In the genomic region with DNA sequence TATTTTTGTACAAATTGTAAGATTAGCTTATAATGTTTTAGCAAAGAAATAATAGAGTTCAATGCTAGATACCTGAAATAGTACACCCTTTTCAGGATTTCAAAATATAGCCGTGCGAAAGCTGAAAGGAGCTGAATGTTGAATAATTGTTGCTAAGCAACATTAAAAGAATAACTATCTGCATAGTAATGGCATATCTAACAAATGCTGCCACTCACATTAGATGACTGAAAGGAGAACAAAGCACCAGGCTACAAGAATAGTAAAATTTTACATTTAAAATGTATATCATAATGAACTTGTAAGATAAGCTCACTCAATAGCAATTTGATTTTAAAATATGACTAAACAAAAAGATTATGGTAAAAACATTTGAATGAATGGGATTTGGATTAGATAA, we compare ENCODE assay signal across 26 cellular contexts.
"Had no signal": no experiment of that assay in that cellular context is flagged by ENCODE, and none has a peak within 500 bp of the region (broad histone marks: within the 10 kb centered on the region; RNA-seq: fewer than 3 reads in every experiment).

No MANE protein-coding gene starts in this region.

- H3K36me3 ChIP-seq: left ventricle myocardium inferior, right atrium auricular region, right lobe of liver, tibial nerve, uterus had no signal

- H3K27ac Mint-ChIP-seq: immature natural killer cell; mesothelial cell of epicardium; naive B cell; natural killer cell; nephron progenitor cell; stimulated activated memory B cell treated with anti-CD40 and anti-IgM and Interleukin-4, amounts not matched to agents 10 μg/mL and 1 μg/mL and 100 μg/mL, for 72 hours; stimulated activated naive CD8-positive, alpha-beta T cell treated with anti-CD3 and anti-CD28 coated beads, Interleukin-15, amount 100 ng/mL, for 72 hours; type B pancreatic cell had no signal

- H2AFZ ChIP-seq: parathyroid adenoma had no signal

- H3K9me3 Mint-ChIP-seq: natural killer cell had no signal

- H3K4me1 Mint-ChIP-seq: immature natural killer cell; mesothelial cell of epicardium; naive B cell; natural killer cell; nephron progenitor cell; stimulated activated memory B cell treated with anti-CD40 and anti-IgM and Interleukin-4, amounts not matched to agents 10 μg/mL and 1 μg/mL and 100 μg/mL, for 72 hours; stimulated activated naive CD8-positive, alpha-beta T cell treated with anti-CD3 and anti-CD28 coated beads, Interleukin-15, amount 100 ng/mL, for 72 hours had no signal

- DNase-seq: immature natural killer cell; kidney; left ventricle myocardium inferior; mesendoderm; naive B cell; natural killer cell; nephron progenitor cell; psoas muscle; right lobe of liver; stimulated activated CD4-positive, alpha-beta T cell treated with anti-CD3 and anti-CD28 coated beads, Interleukin-1b, Interleukin-23, amount 100 ng/mL, for 48 hours; stimulated activated CD4-positive, alpha-beta T cell treated with anti-CD3 and anti-CD28 coated beads, Interleukin-2, amount 100 ng/mL, for 48 hours; stimulated activated CD4-positive, alpha-beta T cell treated with anti-CD3 and anti-CD28 coated beads, Interleukin-4, amount 100 ng/mL, for 4 hours; stimulated activated CD8-positive, alpha-beta memory T cell treated with anti-CD3 and anti-CD28 coated beads, Interleukin-4, amount 100 ng/mL, for 48 hours; stimulated activated naive CD4-positive, alpha-beta T cell treated with Interleukin-2 at 50 U/mL for 16 hours; stimulated activated naive CD8-positive, alpha-beta T cell treated with anti-CD3 and anti-CD28 coated beads, Interleukin-15, amount 100 ng/mL, for 72 hours; substantia nigra; uterus had no signal

- H3K4me1 ChIP-seq: left ventricle myocardium inferior, parathyroid adenoma, psoas muscle, right atrium auricular region, right lobe of liver, tibial nerve, uterus had no signal

- H3K36me3 Mint-ChIP-seq: immature natural killer cell; mesothelial cell of epicardium; naive B cell; natural killer cell; stimulated activated memory B cell treated with anti-CD40 and anti-IgM and Interleukin-4, amounts not matched to agents 10 μg/mL and 1 μg/mL and 100 μg/mL, for 72 hours; type B pancreatic cell had no signal

- H3K27me3 ChIP-seq: right atrium auricular region, right lobe of liver, tibial nerve, uterus had no signal

- H3K4me3 ChIP-seq: left ventricle myocardium inferior, lung, psoas muscle, right atrium auricular region, right lobe of liver, smooth muscle cell, tibial nerve, uterus had no signal

- H3K4me3 Mint-ChIP-seq: immature natural killer cell; mesothelial cell of epicardium; naive B cell; natural killer cell; nephron progenitor cell; stimulated activated memory B cell treated with anti-CD40 and anti-IgM and Interleukin-4, amounts not matched to agents 10 μg/mL and 1 μg/mL and 100 μg/mL, for 72 hours; stimulated activated naive CD8-positive, alpha-beta T cell treated with anti-CD3 and anti-CD28 coated beads, Interleukin-15, amount 100 ng/mL, for 72 hours; type B pancreatic cell had no signal

- H3K9me3 ChIP-seq: psoas muscle, right atrium auricular region, right lobe of liver, uterus had no signal

- FAIRE-seq: islet of Langerhans, kidney had no signal

- H3K27ac ChIP-seq: left ventricle myocardium inferior, parathyroid adenoma, psoas muscle, right atrium auricular region, right lobe of liver, tibial nerve, uterus had no signal
